Comparison of ENCODE assay signal across 21 cellular contexts in the genomic region with DNA sequence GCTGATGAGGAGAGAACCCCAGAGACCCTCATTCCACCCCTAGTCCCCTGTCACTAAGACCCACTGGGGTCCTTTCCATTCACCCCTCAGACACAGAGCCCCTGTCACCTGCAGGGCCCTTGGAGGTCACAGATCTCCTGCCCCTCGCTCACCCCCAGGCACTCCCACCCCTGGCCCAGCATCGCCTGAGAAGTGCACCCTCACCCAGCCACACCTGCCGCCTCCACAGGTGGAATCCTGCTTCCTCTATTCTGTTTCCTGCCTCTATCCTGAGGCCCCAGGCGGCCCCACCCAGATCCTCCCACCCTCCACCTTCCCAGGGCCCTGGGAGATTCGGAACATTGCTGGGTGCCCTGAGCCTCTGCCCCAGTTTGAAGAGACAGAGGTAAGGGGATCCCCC. TPM values are rescaled to one million over a fixed set of nuclear protein-coding genes. Genes with fewer than 3 reads are reported as not detected.
"Had no signal": no experiment of that assay in that cellular context is flagged by ENCODE, and none has a peak within 500 bp of the region (broad histone marks: within the 10 kb centered on the region; RNA-seq: fewer than 3 reads in every experiment).

No MANE protein-coding gene starts in this region.

- H3K27me3 ChIP-seq: SJSA1 had no signal

- H3K27ac ChIP-seq: SJSA1, SK-N-MC had no signal

- H3K36me3 ChIP-seq: SJSA1 had no signal

- H3K4me3 ChIP-seq: SJSA1, SK-N-MC had no signal

- H3K9me3 ChIP-seq: SJSA1 had no signal

- DNase-seq: KBM-7, NCI-H1048, NCI-H1105, NCI-H1417, NCI-H1436 treated with DMSO at 0.1 percent for 48 hours, NCI-H187, NCI-H2029, NCI-H2081 treated with DMSO at 0.1 percent for 48 hours, NCI-H2171, NCI-H226, NCI-H446, NCI-H510A, NCI-H524 treated with DMSO at 0.1 percent for 48 hours, NCI-H69, NCI-H774, SIG-M5 had no signal

RNA-seq across cellular contexts. Expression of a gene that starts 13.8 kb away (rescaled TPM):
- total RNA-seq: Right ventricle myocardium inferior had no signal

RNA-seq across cellular contexts. Expression of a gene that starts 25.6 kb away (rescaled TPM):
- total RNA-seq: LHCN-M2, Right ventricle myocardium inferior had no signal

RNA-seq across cellular contexts. Expression of a gene that starts 51.5 kb away (rescaled TPM):
- total RNA-seq: HT-29, LHCN-M2, Right ventricle myocardium inferior had no signal
